8 cellular contexts compared by ENCODE assay signal in genomic region chr1:225467193-225468020, GRCh38. TPM values are rescaled to one million over a fixed set of nuclear protein-coding genes. Genes with fewer than 3 reads are reported as not detected.
DNase-seq lines count a peak whose midpoint lies in the region; ATAC-seq, FAIRE-seq and TF ChIP-seq lines count a peak whose summit lies in the region.

No MANE protein-coding gene starts in this region.

- H3K9me3 ChIP-seq in GM12878 (replicated peaks; ENCODE audit: control insufficient read depth, insufficient read depth, low read length) = no peaks in the 10 kb centered on the region
- H3K9me3 ChIP-seq in muscle layer of colon (ENCODE audit: low read length) = no peaks in the 10 kb centered on the region
- no peaks in the 10 kb centered on the region for H3K9me3 ChIP-seq in stomach smooth muscle (ENCODE audit: control insufficient read depth in 2 of 2, low read length in 2 of 2)

- H3K79me2 ChIP-seq in GM12878 (ENCODE audit: control insufficient read depth, insufficient read depth, low read length) = no peaks in the 10 kb centered on the region

- H3K4me2 ChIP-seq in GM12878 (ENCODE audit: control insufficient read depth, insufficient read depth) = peak overlapping the region; percentile 97

- DNase-seq in T-helper 22 cell (ENCODE audit: low read depth) (peak; percentile 65), GM12878 (ENCODE audit: low read depth, low spot score) (peak; percentile 74), cerebellar nuclear complex (lab: John Stamatoyannopoulos, UW) (no peak), DMS 273 treated with DMSO at 0.1 percent for 48 hours (lab: John Stamatoyannopoulos, UW) (no peak)

- WGBS in GM12878 (ENCODE audit: insufficient coverage, insufficient replicate concordance, low lambda C conversion rate, missing lambda C conversion rate) = 3% methylated on average over 26 of the region's 26 CpGs

- H3K36me3 ChIP-seq in GM12878 (ENCODE audit: control insufficient read depth in 2 of 2, insufficient read depth in 2 of 2, low read length in 1 of 2) (no peaks in the 10 kb centered on the region), muscle layer of colon (ENCODE audit: insufficient read depth, low read length) (no peaks in the 10 kb centered on the region), stomach smooth muscle (ENCODE audit: control insufficient read depth in 2 of 2, insufficient read depth in 2 of 2, low read length in 2 of 2) (no peaks in the 10 kb centered on the region)

- POLR2A ChIA-PET in GM12878 (lab: Charles Lee) = interaction anchor here (0.7 to 3.3 kb wide), 10 partner anchors 16 to 536 kb away, joined by 3 to 12 read pairs (median 4); partner anchors contain the start of genes PYCR2 and SRP9

- in situ Hi-C loops in GM12878 (cut with MboI) = no loop called here

- H3K4me1 ChIP-seq in GM12878 (ENCODE audit: control insufficient read depth, insufficient read depth, low read length) (peaks cover 13% of the 10 kb centered on the region; the same call in 1 of the 2 replicates), muscle layer of colon (ENCODE audit: insufficient read depth, low read length) (peaks cover 63% of the 10 kb centered on the region), stomach smooth muscle (ENCODE audit: control insufficient read depth, insufficient read depth, low read length) (peaks cover 69% of the 10 kb centered on the region)

- peak; percentile 97 for ATAC-seq in GM19023 (IDR thresholded peaks at IDR 0.05; ENCODE audit: unreplicated experiment)
- ATAC-seq in HG03159 (IDR thresholded peaks at IDR 0.05; ENCODE audit: unreplicated experiment) = peak; percentile 97
- peak; percentile 96 for ATAC-seq in GM12878

- H3K27ac ChIP-seq in GM12878 (ENCODE audit: control insufficient read depth, insufficient read depth) (peak overlapping the region; percentile 96), muscle layer of colon (ENCODE audit: low read depth, low read length) (peak overlapping the region; percentile 64), stomach smooth muscle (ENCODE audit: low read length) (peak overlapping the region; percentile 76)

- SMC1A ChIA-PET in GM12878 (lab: Charles Lee; ENCODE audit: uncharacterized antibody, unreplicated experiment) = interaction anchor here (0.9 to 2.1 kb wide), 6 partner anchors 11 to 310 kb away, joined by 3 to 14 read pairs (median 5); partner anchors contain the start of gene SRP9

- intact Hi-C loops in GM12878 (cut with micrococcal nuclease; ENCODE audit: unreplicated experiment) = loop anchor here (1.0 to 5.0 kb wide), 5 partner anchors 22 to 645 kb away; partner anchors contain the start of genes H3-3A, LBR and PYCR2

- TF ChIP-seq CTCF in GM12878 (IDR thresholded peaks at IDR 0.05 in 2 of 3, conservative IDR thresholded peaks at IDR 0.05 in 1 of 3; ENCODE audit: control insufficient read depth in 2 of 3, extremely low read depth in 1 of 3, insufficient read depth in 1 of 3, low read depth in 3 of 3, low read length in 3 of 3) = no peak

- H3K27me3 ChIP-seq in GM12878 (replicated peaks in 1 of 2; ENCODE audit: control insufficient read depth in 2 of 2, insufficient read depth in 2 of 2, low read length in 1 of 2) (no peaks in the 10 kb centered on the region), muscle layer of colon (ENCODE audit: control insufficient read depth in 1 of 2, insufficient read depth in 2 of 2, low read length in 2 of 2) (no peaks in the 10 kb centered on the region), stomach smooth muscle (ENCODE audit: control insufficient read depth in 1 of 2, insufficient read depth in 2 of 2, low read length in 2 of 2) (no peaks in the 10 kb centered on the region)

- no peaks in the 10 kb centered on the region for H4K20me1 ChIP-seq in GM12878 (ENCODE audit: control insufficient read depth, insufficient read depth)

- TF ChIP-seq RAD21 in GM12878 (IDR thresholded peaks at IDR 0.05; ENCODE audit: insufficient read depth, low read depth, low read length) = 0 out of 2 replicates have a peak, but pooled peaks have one; percentile 4

- peak; percentile 98 for FAIRE-seq in GM12878 (lab: Jason Lieb, UNC)

- H3K9ac ChIP-seq in GM12878 (ENCODE audit: control insufficient read depth, insufficient read depth, low read length) = peak overlapping the region; percentile 90
- peak overlapping the region; percentile 19 for H3K9ac ChIP-seq in muscle layer of colon (ENCODE audit: low read length)
- peak overlapping the region; percentile 29 to 37 for H3K9ac ChIP-seq in stomach smooth muscle (ENCODE audit: low read length in 2 of 2)

- peak overlapping the region; percentile 90 for H2AFZ ChIP-seq in GM12878 (ENCODE audit: control insufficient read depth, low read depth, low read length)

- H3K4me3 ChIP-seq in GM12878 (peak overlapping the region; percentile 71), muscle layer of colon (ENCODE audit: low read depth in 1 of 2, low read length in 2 of 2) (peak overlapping the region in 1 of 2 donors; percentile 39), stomach smooth muscle (ENCODE audit: low read length in 2 of 2) (peak overlapping the region; percentile 40 to 55)

- no TSS peak for BruUV-seq in GM12878 (replicated peaks; lab: Mats Ljungman, UMichigan)

- peak; percentile 88 for TF ChIP-seq POLR2A in GM12878 (IDR thresholded peaks at IDR 0.05; ENCODE audit: low read depth, low read length)

- peak in 1 of 2 experiments; percentile 32; a peak in 1 of 4 replicates for TF ChIP-seq EP300 in GM12878 (IDR thresholded peaks at IDR 0.05; ENCODE audit: borderline replicate concordance in 1 of 2, control insufficient read depth in 1 of 2, low read depth in 2 of 2, low read length in 2 of 2)

- RAD21 ChIA-PET in GM12878 (lab: Charles Lee; ENCODE audit: unreplicated experiment) = interaction anchor here (0.5 to 2.2 kb wide), 10 partner anchors 12 to 597 kb away, joined by 3 to 13 read pairs (median 4); partner anchors contain the start of genes LBR and SRP9

- CTCF ChIA-PET in GM12878 (lab: Yijun Ruan, JAX) = interaction anchor here (0.7 to 2.9 kb wide), 10 partner anchors 14 to 597 kb away, joined by 3 to 16 read pairs (median 6); no protein-coding TSS in a partner anchor

TF ChIP-seq in GM12878, 131 proteins besides CTCF, POLR2A, EP300 and RAD21 (continues in another document):
- TF ChIP-seq PML (IDR thresholded peaks at IDR 0.05; ENCODE audit: low read length) (peak; percentile 92; the same call in 1 of the 2 replicates), CBX3 (IDR thresholded peaks at IDR 0.05; ENCODE audit: borderline replicate concordance, low read depth) (no peak), TBL1XR1 (IDR thresholded peaks at IDR 0.05; ENCODE audit: low read depth, low read length) (no peak), GABPA (IDR thresholded peaks at IDR 0.05; ENCODE audit: low read depth) (peak; percentile 97), ZBTB11 (CRISPR knock-in tag; IDR thresholded peaks at IDR 0.05) (peak; percentile 86), TAF1 (IDR thresholded peaks at IDR 0.05; ENCODE audit: borderline replicate concordance, low read depth, low read length) (peak; percentile 77; the same call in 1 of the 2 replicates), TCF12 (IDR thresholded peaks at IDR 0.05; ENCODE audit: low read depth, low read length) (peak; percentile 74), ATF7 (IDR thresholded peaks at IDR 0.05; ENCODE audit: low read depth) (peak; percentile 71), NFIC (IDR thresholded peaks at IDR 0.05; ENCODE audit: low read depth, low read length) (no peak)

RNA-seq across cellular contexts. Expression of gene LBR, which starts 39.6 kb away (rescaled TPM):
- total RNA-seq in GM12878 (2013; cell fraction: nucleolus; rRNA removed) = 109 and 122 TPM in 2 replicates
- 98.7 and 119 TPM in 2 replicates for total RNA-seq in GM12878 (2014; rRNA removed)
- total RNA-seq in GM12878 (2014; rRNA removed; fragmentation: Illumina TruSeq; extraction: Trizol) = 114 and 115 TPM in 2 replicates
- total RNA-seq in GM12878 (2021) = 121 and 122 TPM in 2 replicates
- polyA plus RNA-seq in GM12878 (2011; ENCODE audit: low read depth) = 23.2 TPM
- polyA plus RNA-seq in GM12878 (2011; rRNA removed) = 107 and 150 TPM in 2 replicates
- 65.0 and 77.4 TPM in 2 replicates for polyA plus RNA-seq in GM12878 (2011; cell fraction: cytosol; rRNA removed)
- 58.7 and 70.0 TPM in 2 replicates for polyA plus RNA-seq in GM12878 (2011; cell fraction: nucleus; rRNA removed)
- 45.6 and 47.4 TPM in 2 replicates for polyA plus RNA-seq in GM12878 (2012)
- polyA plus RNA-seq in GM12878 (2014; fragmentation: Illumina TruSeq; extraction: Trizol) = 113 and 134 TPM in 2 replicates
- polyA plus RNA-seq in GM12878 (2014; fragmentation: Nextera tagmentation; extraction: Ambion mirVana) = 100 to 1,000 TPM in 1 of 2 experiments, 10 to 100 TPM in 1; 81.8 to 120 TPM
- 77.6 and 82.7 TPM in 2 replicates for polyA plus RNA-seq in GM12878 (2014; rRNA removed)
- polyA plus RNA-seq in GM12878 (2016; fragmentation: Nextera tagmentation; extraction: Ambion mirVana) = 100 to 1,000 TPM; 169 to 178 TPM
- 95.3 and 99.4 TPM in 2 replicates for polyA minus RNA-seq in GM12878 (2011; rRNA and poly(A)+ RNA removed)
- 31.2 and 33.1 TPM in 2 replicates for polyA minus RNA-seq in GM12878 (2011; cell fraction: cytosol; rRNA and poly(A)+ RNA removed)
- 50.9 and 107 TPM in 2 replicates for polyA minus RNA-seq in GM12878 (2011; cell fraction: nucleus; rRNA and poly(A)+ RNA removed)

Comparison
In these comparisons a context has a peak if more than half of its experiments do, and no peak if none do; other contexts are left out.
1. DNase-seq: peak in T-helper 22 cell (single experiment) and GM12878 (single experiment); none in cerebellar nuclear complex (0 of 2) and DMS 273 treated with DMSO at 0.1 percent for 48 hours (single experiment).
2. H3K9ac ChIP-seq: peak in every context shown above with its lines; median percentile 90 in GM12878; 33 in stomach smooth muscle; 19 in muscle layer of colon.
3. Peak in every context shown above with its lines, with median percentiles within 50 percentile points of each other: ATAC-seq and H3K27ac ChIP-seq.